In the genomic region with DNA sequence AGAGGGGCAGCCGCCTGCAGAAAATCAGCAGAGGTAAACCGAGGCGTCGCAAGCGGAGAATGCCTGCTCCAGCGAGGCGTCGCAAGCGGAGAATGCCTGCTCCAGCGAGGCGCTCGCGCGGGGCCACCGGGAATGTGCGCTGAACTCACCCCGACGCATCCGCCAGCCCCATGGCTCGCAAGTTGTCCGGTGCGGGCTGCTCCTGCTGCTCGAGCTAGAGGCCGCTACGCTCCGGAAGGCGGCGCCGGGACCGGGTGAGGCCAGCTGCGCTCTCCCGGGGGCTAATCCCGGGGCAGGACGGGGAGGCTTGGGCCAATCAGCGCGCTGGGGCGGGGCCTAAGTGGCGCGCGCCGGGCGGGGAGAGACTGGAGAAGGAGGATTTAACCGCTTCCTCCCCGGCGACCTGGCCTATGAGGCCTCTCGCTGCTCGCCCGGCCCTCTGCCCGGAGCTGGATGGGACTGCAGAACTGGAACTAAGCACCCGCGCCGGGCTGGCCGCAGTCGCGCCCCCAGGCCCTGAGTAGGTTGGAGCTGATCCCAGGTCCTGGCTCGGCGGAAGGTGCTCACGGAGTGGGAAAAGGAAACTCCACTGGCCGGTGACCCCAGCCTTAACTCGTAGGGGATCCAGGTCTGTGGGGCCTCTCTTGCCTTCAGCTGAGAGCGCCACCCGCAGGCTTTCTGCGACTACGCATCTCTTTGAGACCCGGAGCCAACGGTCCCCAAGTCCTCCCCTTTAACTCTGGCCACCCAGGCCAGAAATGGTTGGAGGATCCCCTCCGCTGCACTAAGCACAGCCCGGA, we compare ENCODE assay signal across 8 cellular contexts.
DNase-seq lines count a peak whose midpoint lies in the region; ATAC-seq lines count a peak whose summit lies in the region.

Gene SLC26A6, minus strand, starts transcription at position 240 of the 800 bp plus-strand sequence. Its CDS starts 68 bp downstream, at position 172.

- DNase-seq in AG20443 (ENCODE audit: low spot score): peak; percentile 100
- DNase-seq in NCI-H446 (lab: John Stamatoyannopoulos, UW): peak; percentile 49 to 88
- DNase-seq in activated CD4-positive, CD25-positive, alpha-beta regulatory T cell treated with anti-CD3 and anti-CD28 coated beads, Interleukin-2, amount 50 U/mL, for 16 hours (ENCODE audit: low read depth, low spot score): peak; percentile 87
- DNase-seq in cerebellar nuclear complex (lab: John Stamatoyannopoulos, UW): peak; percentile 51 to 86
- peak; percentile 99 for DNase-seq in islet precursor cell
- DNase-seq in stimulated activated CD4-positive, alpha-beta T cell treated with anti-CD3 and anti-CD28 coated beads, Interleukin-12 subunit alpha, Interleukin-12 subunit beta, amount 100 ng/mL, for 48 hours (ENCODE audit: low read depth in 2 of 3, low spot score in 1 of 3): peak; percentile 89 to 95 (median 91)

- peak; percentile 86 for ATAC-seq in GM19035 (IDR thresholded peaks at IDR 0.05; ENCODE audit: unreplicated experiment)
- peak; percentile 92 for ATAC-seq in HG03354 (IDR thresholded peaks at IDR 0.05; ENCODE audit: poor library complexity, severe bottlenecking, unreplicated experiment)

Comparison
In these comparisons a context has a peak if more than half of its experiments do, and no peak if none do; other contexts are left out.
1. Peak in every context shown above with its lines: DNase-seq and ATAC-seq.